Comparison of ENCODE assay signal across 1 cellular context in genomic region chr19:11204943-11205349, GRCh38.
TF ChIP-seq lines count a peak whose summit lies in the region.

No MANE protein-coding gene starts in this region.

TF ChIP-seq in GM12878, 131 proteins besides CTCF, POLR2A, EP300 and RAD21 (continues in another document):
- TF ChIP-seq CBFB (IDR thresholded peaks at IDR 0.05; ENCODE audit: low read depth): no peak
- no peak for TF ChIP-seq SREBF1 (IDR thresholded peaks at IDR 0.05; ENCODE audit: low read length)
- no peak for TF ChIP-seq CUX1 (IDR thresholded peaks at IDR 0.05; ENCODE audit: insufficient replicate concordance, low read depth, low read length)
- TF ChIP-seq BACH1 (IDR thresholded peaks at IDR 0.05; ENCODE audit: borderline replicate concordance): no peak
- no peak for TF ChIP-seq MTA2 (IDR thresholded peaks at IDR 0.05; ENCODE audit: low read depth)
- TF ChIP-seq WRNIP1 (IDR thresholded peaks at IDR 0.05; ENCODE audit: borderline replicate concordance, low read depth, low read length): no peak
- TF ChIP-seq KAT2A (conservative IDR thresholded peaks at IDR 0.05; ENCODE audit: control insufficient read depth, low read depth, low read length): no peak
- peak; percentile 64 for TF ChIP-seq RUNX3 (IDR thresholded peaks at IDR 0.05; ENCODE audit: low read length)
- no peak for TF ChIP-seq SMAD1 (IDR thresholded peaks at IDR 0.05; ENCODE audit: low read depth, partially characterized antibody)
- no peak for TF ChIP-seq SRF (IDR thresholded peaks at IDR 0.05; ENCODE audit: low read depth in 2 of 2, low read length in 2 of 2)
- TF ChIP-seq TCF7 (IDR thresholded peaks at IDR 0.05; ENCODE audit: borderline replicate concordance): no peak
- peak; percentile 55; the same call in 1 of the 2 replicates for TF ChIP-seq ZNF384 (IDR thresholded peaks at IDR 0.05; ENCODE audit: borderline replicate concordance, low read depth, low read length)
- TF ChIP-seq USF1 (IDR thresholded peaks at IDR 0.05; ENCODE audit: borderline replicate concordance, extremely low read length, insufficient read depth, low read depth, low read length): no peak
- no peak for TF ChIP-seq RELB (IDR thresholded peaks at IDR 0.05; ENCODE audit: low read depth)
- no peak for TF ChIP-seq PML (IDR thresholded peaks at IDR 0.05; ENCODE audit: low read length)
- no peak for TF ChIP-seq SUPT20H (IDR thresholded peaks at IDR 0.05; ENCODE audit: borderline replicate concordance, control insufficient read depth, low read depth, low read length)
- TF ChIP-seq ZNF687 (IDR thresholded peaks at IDR 0.05): peak; percentile 36; the same call in 1 of the 2 replicates
- TF ChIP-seq ZBTB33 (IDR thresholded peaks at IDR 0.05): no peak
- no peak for TF ChIP-seq ZBTB11 (CRISPR knock-in tag; IDR thresholded peaks at IDR 0.05)
- no peak for TF ChIP-seq E2F4 (IDR thresholded peaks at IDR 0.05; ENCODE audit: low read depth, low read length)
- TF ChIP-seq POLR2AphosphoS2 (IDR thresholded peaks at IDR 0.05; ENCODE audit: low read depth, low read length): no peak
- no peak for TF ChIP-seq PRDM15 (CRISPR knock-in tag; IDR thresholded peaks at IDR 0.05)
- no peak for TF ChIP-seq E2F8 (IDR thresholded peaks at IDR 0.05; ENCODE audit: low read depth, partially characterized antibody)
- no peak for TF ChIP-seq PAX8 (IDR thresholded peaks at IDR 0.05)
- TF ChIP-seq PAX5 (IDR thresholded peaks at IDR 0.05; ENCODE audit: borderline replicate concordance, low read depth, low read length): no peak
- no peak for TF ChIP-seq SMARCA5 (IDR thresholded peaks at IDR 0.05)
- TF ChIP-seq BHLHE40 (IDR thresholded peaks at IDR 0.05; ENCODE audit: borderline replicate concordance in 1 of 2, low read depth in 2 of 2, low read length in 1 of 2): peak; percentile 52 to 81; a peak in 3 of 4 replicates
